26 cellular contexts compared by ENCODE assay signal in the genomic region with DNA sequence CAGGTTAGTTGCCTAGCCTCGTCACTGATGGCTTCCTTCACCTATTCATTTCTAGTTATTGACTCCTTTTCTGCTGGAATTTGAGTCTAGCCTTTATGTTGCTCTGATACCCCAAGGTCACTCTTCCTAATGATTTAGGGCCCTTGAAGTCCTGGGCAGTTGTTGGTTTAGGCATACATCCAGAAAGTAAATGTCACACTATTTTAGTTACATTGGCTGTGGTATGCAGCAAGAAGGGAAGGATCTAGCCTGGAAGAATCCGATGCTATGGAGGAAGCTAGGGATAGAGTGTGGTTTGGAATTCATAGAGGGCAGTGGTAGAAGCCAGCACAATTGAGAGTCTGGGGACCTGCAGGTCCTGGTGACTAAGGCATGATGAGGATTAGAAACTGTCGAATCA. TPM values are rescaled to one million over a fixed set of nuclear protein-coding genes. Genes with fewer than 3 reads are reported as not detected.
DNase-seq lines count a peak whose midpoint lies in the region; ATAC-seq, FAIRE-seq and TF ChIP-seq lines count a peak whose summit lies in the region.
"Had no signal": no experiment of that assay in that cellular context is flagged by ENCODE, and none has a peak within 500 bp of the region (broad histone marks: within the 10 kb centered on the region; RNA-seq: fewer than 3 reads in every experiment).

No MANE protein-coding gene starts in this region.

- H3K27ac ChIP-seq in HEK293 (ENCODE audit: extremely low read depth, low read depth, low read length): no peak overlapping the region
- H3K27ac ChIP-seq: A549; BLaER1 treated with 17β-estradiol and CSF1 and Interleukin-3, amounts not matched to agents 10 nM and 100 nM had no signal

- H3K9me3 ChIP-seq in HEK293 (ENCODE audit: control insufficient read depth, insufficient read depth, low read depth, low read length): no peaks in the 10 kb centered on the region
- H3K9me3 ChIP-seq: A549, HAP-1 had no signal

- CTCF ChIA-PET in HEK293 (lab: Yijun Ruan, JAX): interaction anchor here (0.6 kb wide), 1 partner anchor 108 kb away, joined by 4 read pairs; no protein-coding TSS in a partner anchor

- H3K36me3 ChIP-seq in HEK293 (ENCODE audit: control insufficient read depth in 2 of 2, insufficient read depth in 1 of 2, low read length in 2 of 2): no peaks in the 10 kb centered on the region
- H3K36me3 ChIP-seq: BE2C; BLaER1 treated with 17β-estradiol and CSF1 and Interleukin-3, amounts not matched to agents 10 nM and 100 nM; HAP-1 had no signal

- ATAC-seq in Right ventricle myocardium inferior: peak; percentile 34
- ATAC-seq in left ventricle myocardium superior: peak; percentile 62
- ATAC-seq: A549, GM23338 had no signal

- DNase-seq in Right ventricle myocardium inferior (ENCODE audit: missing footprints) (no peak), cardiac septum (ENCODE audit: low spot score) (no peak), GM12892 (ENCODE audit: insufficient read length) (no peak), left ventricle myocardium superior (no peak), Kasumi-1 (lab: John Stamatoyannopoulos, UW) (no peak), NCI-H1436 (lab: John Stamatoyannopoulos, UW) (no peak)
- DNase-seq in stimulated activated naive CD4-positive, alpha-beta T cell treated with Interleukin-2 at 50 U/mL for 16 hours (lab: John Stamatoyannopoulos, UW): no peak
- DNase-seq: 8988T; ACHN; AML-193; BE2C; CD4-positive, alpha-beta T cell; CD8-positive, alpha-beta memory T cell; DMS 273 treated with DMSO at 0.1 percent for 48 hours; DMS79; EL; GDM1 had no signal

- FAIRE-seq in GM12892 (lab: Jason Lieb, UNC): peak; percentile 67
- FAIRE-seq: A549, D721Med, GM12878, GM18507 had no signal

- POLR2A ChIA-PET in HEK293 (lab: Yijun Ruan, JAX): no interaction called here

- no peak overlapping the region for H3K4me3 ChIP-seq in HEK293 (ENCODE audit: low read depth, low read length)
- H3K4me3 ChIP-seq: A549; BLaER1 treated with 17β-estradiol and CSF1 and Interleukin-3, amounts not matched to agents 10 nM and 100 nM; GM12878; GM23338; HAP-1 had no signal

- H3K4me1 ChIP-seq in HEK293 (ENCODE audit: control insufficient read depth, insufficient read depth, low read length): no peaks in the 10 kb centered on the region
- H3K4me1 ChIP-seq: A549, BE2C, HAP-1 had no signal

- intact Hi-C loops in Right ventricle myocardium inferior (cut with DNase I): no loop called here
- intact Hi-C loops in cardiac septum (cut with DNase I): no loop called here
- intact Hi-C loops in left ventricle myocardium superior (cut with micrococcal nuclease): no loop called here

- no peak for TF ChIP-seq CTCF in HEK293 (tag by site-specific recombination; IDR thresholded peaks at IDR 0.05)

- no peak for TF ChIP-seq POLR2A in GM12892 (IDR thresholded peaks at IDR 0.05; ENCODE audit: low read depth, low read length)

TF ChIP-seq in HEK293, 187 proteins besides CTCF, POLR2A, EP300 and RAD21:
- TF ChIP-seq ZNF701 (tag by site-specific recombination; IDR thresholded peaks at IDR 0.05) (no peak), SCRT2 (tag by site-specific recombination; IDR thresholded peaks at IDR 0.05) (peak; percentile 45), ZNF426 (tag by site-specific recombination; IDR thresholded peaks at IDR 0.05) (no peak), KLF9 (tag by site-specific recombination; IDR thresholded peaks at IDR 0.05; ENCODE audit: low read depth) (no peak)

RNA-seq across cellular contexts. Expression of a gene that starts 38.0 kb away (rescaled TPM):
- total RNA-seq in Right ventricle myocardium inferior (23.3 TPM), cardiac septum (22.4 TPM), left ventricle myocardium superior (26.0 TPM)
- 5.9 TPM for polyA plus RNA-seq in GM12892 (2012; ENCODE audit: missing spikeins)
- total RNA-seq: CD4-positive, alpha-beta T cell had no signal
- polyA plus RNA-seq: A549; CD14-positive monocyte; CD8-positive, alpha-beta memory T cell had no signal
